ENCODE assay signal across 8 cellular contexts in the genomic region with DNA sequence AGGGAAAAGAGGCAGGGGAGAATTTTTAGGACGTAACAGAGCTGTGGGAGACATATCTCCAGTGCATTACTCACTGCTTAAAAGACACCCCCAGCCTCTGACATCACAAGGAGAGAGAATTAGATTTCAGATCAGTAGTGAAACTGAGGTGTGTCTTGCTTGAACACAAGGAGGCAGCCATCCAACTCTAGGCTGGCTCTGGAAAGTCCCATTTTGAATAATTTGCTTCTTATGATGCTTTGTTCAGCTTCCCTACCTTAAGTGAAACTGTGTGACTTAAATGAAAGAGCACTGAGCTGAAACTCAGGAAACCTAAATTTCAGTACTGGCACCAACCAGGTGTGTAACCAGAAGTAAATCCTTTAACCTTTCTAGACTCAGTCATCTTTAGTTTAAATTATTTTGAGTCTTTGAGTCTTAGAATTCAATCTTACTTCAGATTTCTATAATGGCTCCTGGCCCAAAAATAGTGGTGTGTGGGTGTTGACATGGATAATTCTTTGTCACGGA.
A peak's percentile ranks its signal among the peaks of the same experiment; 100 is the strongest.
DNase-seq lines count a peak whose midpoint lies in the region; ATAC-seq lines count a peak whose summit lies in the region.

No MANE protein-coding gene starts in this region.

- H3K27ac ChIP-seq in Karpas-422 (ENCODE audit: low read length), result peak overlapping the region; percentile 55
- peak overlapping the region; percentile 36 for H3K27ac ChIP-seq in temporal lobe (ENCODE audit: low read depth, low read length)

- H2AFZ ChIP-seq in Karpas-422 (ENCODE audit: low read length), result peak overlapping the region; percentile 78

- no peaks in the 10 kb centered on the region for H3K9me3 ChIP-seq in Karpas-422 (ENCODE audit: low read length)

- DNase-seq in EH (ENCODE audit: low read depth), result peak; percentile 90
- DNase-seq in Karpas-422, result peak; percentile 65
- peak; percentile 65 for DNase-seq in activated naive CD4-positive, alpha-beta T cell treated with Interleukin-2 at 50 U/mL for 16 hours
- peak; percentile 92 for DNase-seq in kidney tubule cell (ENCODE audit: low spot score)
- no peak for DNase-seq in NCI-H82 treated with DMSO at 0.1 percent for 48 hours (lab: John Stamatoyannopoulos, UW; ENCODE audit: unreplicated experiment)
- DNase-seq in NCI-H69 (lab: John Stamatoyannopoulos, UW), result no peak

- H3K36me3 ChIP-seq in Karpas-422 (ENCODE audit: insufficient read depth, low read length), result no peaks in the 10 kb centered on the region

- no peaks in the 10 kb centered on the region for H3K79me2 ChIP-seq in Karpas-422 (ENCODE audit: low read length)

- H4K20me1 ChIP-seq in Karpas-422 (ENCODE audit: insufficient read depth, low read depth, low read length), result no peaks in the 10 kb centered on the region

- H3K4me1 ChIP-seq in Karpas-422 (ENCODE audit: low read length), result peaks cover 59% of the 10 kb centered on the region

- H3K4me2 ChIP-seq in Karpas-422 (ENCODE audit: low read depth, low read length, poor library complexity, severe bottlenecking), result peak overlapping the region; percentile 31

- no peaks in the 10 kb centered on the region for H3K27me3 ChIP-seq in Karpas-422 (ENCODE audit: low read length)

- H3K4me3 ChIP-seq in Karpas-422 (ENCODE audit: low read length), result no peak overlapping the region

- peak; percentile 82 for ATAC-seq in GM21528 (IDR thresholded peaks at IDR 0.05; ENCODE audit: low FRiP score, unreplicated experiment)

- H3K9ac ChIP-seq in Karpas-422 (ENCODE audit: low read length), result no peak overlapping the region

- no peaks in the 10 kb centered on the region for H3K9me2 ChIP-seq in Karpas-422 (replicated peaks; ENCODE audit: insufficient read depth, low read length)

Comparison
In these comparisons a context has a peak if more than half of its experiments do, and no peak if none do; other contexts are left out.
1. DNase-seq: peak in EH (single experiment), Karpas-422 (single experiment), activated naive CD4-positive, alpha-beta T cell treated with Interleukin-2 at 50 U/mL for 16 hours (single experiment) and kidney tubule cell (single experiment); none in NCI-H82 treated with DMSO at 0.1 percent for 48 hours (single experiment) and NCI-H69 (single experiment).